In the genomic region with DNA sequence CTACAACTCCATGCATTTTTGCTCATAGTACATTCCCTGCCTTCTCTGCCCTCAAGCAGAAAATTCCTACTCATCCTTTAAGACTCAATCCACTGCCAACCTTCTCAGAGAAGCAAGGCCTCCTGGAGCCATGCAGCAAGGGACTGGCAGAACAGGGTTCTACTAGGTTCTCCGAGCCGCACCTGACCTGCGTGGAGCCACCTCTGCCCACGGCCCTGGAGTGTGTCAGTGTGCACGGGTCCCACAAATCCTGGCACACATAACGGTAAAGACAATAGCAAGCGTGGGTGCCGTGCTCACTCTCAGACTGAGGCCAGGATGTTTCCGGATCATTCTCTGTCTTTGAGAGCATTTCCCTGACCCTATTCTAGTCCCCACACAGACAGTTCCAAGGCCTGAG, we compare ENCODE assay signal across 38 cellular contexts. TPM values are rescaled to one million over a fixed set of nuclear protein-coding genes. Genes with fewer than 3 reads are reported as not detected.
"Had no signal": no experiment of that assay in that cellular context is flagged by ENCODE, and none has a peak within 500 bp of the region (broad histone marks: within the 10 kb centered on the region; RNA-seq: fewer than 3 reads in every experiment).

No MANE protein-coding gene starts in this region.

- H3K9me3 Mint-ChIP-seq: activated CD4-positive, alpha-beta memory T cell treated with anti-CD3 and anti-CD28 coated beads for 36 hours; activated CD4-positive, alpha-beta T cell treated with anti-CD3 and anti-CD28 coated beads, Interleukin-2, amount 10 ng/mL, durations not matched to agents 24 days and 14 days; activated naive CD4-positive, alpha-beta T cell treated with anti-CD3 and anti-CD28 coated beads for 36 hours; activated naive CD4-positive, alpha-beta T cell treated with anti-CD3 and anti-CD28 coated beads, Interleukin-2, amount 50 U/mL, for 24 hours; activated naive CD8-positive, alpha-beta T cell treated with anti-CD3 and anti-CD28 coated beads for 36 hours; activated naive CD8-positive, alpha-beta T cell treated with anti-CD3 and anti-CD28 coated beads, Interleukin-2, amount 50 U/mL, for 24 hours; activated T-helper 1 cell treated with anti-CD3 and anti-CD28 coated beads, Interleukin-12 subunit alpha, Interleukin-12 subunit beta, Interleukin-2, Interleukin-4 antibody, amounts not matched to agents 30 ng/mL and 10 ng/mL and 1 ng/mL, durations not matched to agents 14 hours and 24 hours and 36 hours; activated T-helper 2 cell treated with anti-CD3 and anti-CD28 coated beads, Interferon-gamma antibody, Interleukin-2, Interleukin-4, amounts not matched to agents 10 μg/mL and 5 μg/mL and 100 μg/mL, durations not matched to agents 14 hours and 24 hours and 36 hours had no signal

- H3K9me3 ChIP-seq: adrenal gland, ascending aorta, colonic mucosa, esophagus squamous epithelium, gastroesophageal sphincter had no signal

- H3K4me1 ChIP-seq: adrenal gland, ascending aorta, colonic mucosa, esophagus squamous epithelium, gastroesophageal sphincter had no signal

- H3K27ac ChIP-seq: adrenal gland, ascending aorta, brain microvascular endothelial cell, colonic mucosa, epithelial cell of prostate, esophagus squamous epithelium, gastroesophageal sphincter had no signal

- H3K36me3 ChIP-seq: adrenal gland, ascending aorta, brain microvascular endothelial cell, colonic mucosa, esophagus squamous epithelium, gastroesophageal sphincter had no signal

- ATAC-seq: activated CD4-positive, alpha-beta T cell treated with anti-CD3 and anti-CD28 coated beads for 36 hours; activated CD8-positive, alpha-beta memory T cell treated with anti-CD3 and anti-CD28 coated beads, Interleukin-2, amount 10 ng/mL, durations not matched to agents 7 days and 5 days; activated CD8-positive, alpha-beta T cell treated with anti-CD3 and anti-CD28 coated beads, Interleukin-2, amount 10 ng/mL, durations not matched to agents 7 days and 5 days; activated naive CD8-positive, alpha-beta T cell treated with anti-CD3 and anti-CD28 coated beads, Interleukin-2, amount 50 U/mL, for 24 hours; gastroesophageal sphincter had no signal

- H3K4me3 Mint-ChIP-seq: activated CD4-positive, alpha-beta memory T cell treated with anti-CD3 and anti-CD28 coated beads for 36 hours; activated CD4-positive, alpha-beta T cell treated with anti-CD3 and anti-CD28 coated beads for 36 hours; activated CD4-positive, alpha-beta T cell treated with anti-CD3 and anti-CD28 coated beads, Interleukin-2, amount 10 ng/mL, durations not matched to agents 24 days and 14 days; activated CD8-positive, alpha-beta memory T cell treated with anti-CD3 and anti-CD28 coated beads, Interleukin-2, amount 10 ng/mL, durations not matched to agents 7 days and 5 days; activated CD8-positive, alpha-beta T cell treated with anti-CD3 and anti-CD28 coated beads, Interleukin-2, amount 10 ng/mL, durations not matched to agents 7 days and 5 days; activated naive CD4-positive, alpha-beta T cell treated with anti-CD3 and anti-CD28 coated beads for 36 hours; activated naive CD4-positive, alpha-beta T cell treated with anti-CD3 and anti-CD28 coated beads, Interleukin-2, amount 50 U/mL, for 24 hours; activated naive CD8-positive, alpha-beta T cell treated with anti-CD3 and anti-CD28 coated beads for 36 hours; activated naive CD8-positive, alpha-beta T cell treated with anti-CD3 and anti-CD28 coated beads, Interleukin-2, amount 50 U/mL, for 24 hours; activated T-helper 1 cell treated with anti-CD3 and anti-CD28 coated beads, Interleukin-12 subunit alpha, Interleukin-12 subunit beta, Interleukin-2, Interleukin-4 antibody, amounts not matched to agents 30 ng/mL and 10 ng/mL and 1 ng/mL, durations not matched to agents 14 hours and 24 hours and 36 hours had no signal

- H3K27ac Mint-ChIP-seq: activated CD4-positive, alpha-beta memory T cell treated with anti-CD3 and anti-CD28 coated beads for 36 hours; activated CD4-positive, alpha-beta T cell treated with anti-CD3 and anti-CD28 coated beads for 36 hours; activated CD4-positive, alpha-beta T cell treated with anti-CD3 and anti-CD28 coated beads, Interleukin-2, amount 10 ng/mL, durations not matched to agents 24 days and 14 days; activated CD8-positive, alpha-beta memory T cell treated with anti-CD3 and anti-CD28 coated beads, Interleukin-2, amount 10 ng/mL, durations not matched to agents 7 days and 5 days; activated CD8-positive, alpha-beta T cell treated with anti-CD3 and anti-CD28 coated beads, Interleukin-2, amount 10 ng/mL, durations not matched to agents 7 days and 5 days; activated naive CD4-positive, alpha-beta T cell treated with anti-CD3 and anti-CD28 coated beads for 36 hours; activated naive CD4-positive, alpha-beta T cell treated with anti-CD3 and anti-CD28 coated beads, Interleukin-2, amount 50 U/mL, for 24 hours; activated naive CD8-positive, alpha-beta T cell treated with anti-CD3 and anti-CD28 coated beads for 36 hours; activated naive CD8-positive, alpha-beta T cell treated with anti-CD3 and anti-CD28 coated beads, Interleukin-2, amount 50 U/mL, for 24 hours; activated T-helper 1 cell treated with anti-CD3 and anti-CD28 coated beads, Interleukin-12 subunit alpha, Interleukin-12 subunit beta, Interleukin-2, Interleukin-4 antibody, amounts not matched to agents 30 ng/mL and 10 ng/mL and 1 ng/mL, durations not matched to agents 14 hours and 24 hours and 36 hours; activated T-helper 2 cell treated with anti-CD3 and anti-CD28 coated beads, Interferon-gamma antibody, Interleukin-2, Interleukin-4, amounts not matched to agents 10 μg/mL and 5 μg/mL and 100 μg/mL, durations not matched to agents 14 hours and 24 hours and 36 hours had no signal

- H3K4me3 ChIP-seq: adrenal gland, ascending aorta, colonic mucosa, esophagus squamous epithelium, gastroesophageal sphincter had no signal

- H3K36me3 Mint-ChIP-seq: activated CD4-positive, alpha-beta memory T cell treated with anti-CD3 and anti-CD28 coated beads for 36 hours; activated CD8-positive, alpha-beta memory T cell treated with anti-CD3 and anti-CD28 coated beads, Interleukin-2, amount 10 ng/mL, durations not matched to agents 7 days and 5 days; activated naive CD4-positive, alpha-beta T cell treated with anti-CD3 and anti-CD28 coated beads, Interleukin-2, amount 50 U/mL, for 24 hours; activated naive CD8-positive, alpha-beta T cell treated with anti-CD3 and anti-CD28 coated beads for 36 hours had no signal

- H3K27me3 ChIP-seq: adrenal gland, ascending aorta, brain microvascular endothelial cell had no signal

- H3K4me1 Mint-ChIP-seq: activated CD4-positive, alpha-beta T cell treated with anti-CD3 and anti-CD28 coated beads for 36 hours; activated CD4-positive, alpha-beta T cell treated with anti-CD3 and anti-CD28 coated beads, Interleukin-2, amount 10 ng/mL, durations not matched to agents 24 days and 14 days; activated CD8-positive, alpha-beta memory T cell treated with anti-CD3 and anti-CD28 coated beads, Interleukin-2, amount 10 ng/mL, durations not matched to agents 7 days and 5 days; activated naive CD4-positive, alpha-beta T cell treated with anti-CD3 and anti-CD28 coated beads, Interleukin-2, amount 50 U/mL, for 24 hours; activated naive CD8-positive, alpha-beta T cell treated with anti-CD3 and anti-CD28 coated beads for 36 hours; activated naive CD8-positive, alpha-beta T cell treated with anti-CD3 and anti-CD28 coated beads, Interleukin-2, amount 50 U/mL, for 24 hours had no signal

- DNase-seq: activated CD4-positive, alpha-beta memory T cell treated with anti-CD3 and anti-CD28 coated beads for 36 hours; activated CD4-positive, alpha-beta T cell treated with anti-CD3 and anti-CD28 coated beads for 36 hours; activated CD4-positive, alpha-beta T cell treated with anti-CD3 and anti-CD28 coated beads, Interleukin-2, amount 10 ng/mL, durations not matched to agents 24 days and 14 days; activated CD4-positive, CD25-positive, alpha-beta regulatory T cell; activated CD4-positive, CD25-positive, alpha-beta regulatory T cell treated with anti-CD3 and anti-CD28 coated beads, Interleukin-2, amount 50 U/mL, for 72 hours; activated CD8-positive, alpha-beta memory T cell treated with anti-CD3 and anti-CD28 coated beads, Interleukin-2, amount 10 ng/mL, durations not matched to agents 7 days and 5 days; activated CD8-positive, alpha-beta memory T cell treated with anti-CD3 and anti-CD28 coated beads, Interleukin-2, amount 50 U/mL, for 4 hours; activated CD8-positive, alpha-beta T cell treated with anti-CD3 and anti-CD28 coated beads, Interleukin-2, amount 10 ng/mL, durations not matched to agents 7 days and 5 days; activated effector memory CD4-positive, alpha-beta T cell treated with anti-CD3 and anti-CD28 coated beads, Interleukin-2, amount 50 U/mL, for 16 hours; activated naive CD4-positive, alpha-beta T cell treated with anti-CD3 and anti-CD28 coated beads for 36 hours; activated naive CD8-positive, alpha-beta T cell treated with anti-CD3 and anti-CD28 coated beads for 36 hours; activated naive CD8-positive, alpha-beta T cell treated with anti-CD3 and anti-CD28 coated beads, Interleukin-2, amount 50 U/mL, for 24 hours; activated T-cell treated with anti-CD3 and anti-CD28 coated beads, Interleukin-2, amount 50 U/mL, for 1 hour; activated T-cell treated with anti-CD3 and anti-CD28 coated beads, Interleukin-2, amount 50 U/mL, for 48 hours; adrenal gland; amygdala; brain microvascular endothelial cell; central memory CD4-positive, alpha-beta T cell; cerebellar nuclear complex; colonic mucosa; effector CD8-positive, alpha-beta T cell; esophagus squamous epithelium; foreskin melanocyte; T-helper 2 cell had no signal

RNA-seq across cellular contexts. Expression of a gene that starts 30.0 kb away (rescaled TPM):
- total RNA-seq: activated CD4-positive, alpha-beta memory T cell treated with anti-CD3 and anti-CD28 coated beads for 36 hours; activated CD4-positive, alpha-beta T cell treated with anti-CD3 and anti-CD28 coated beads for 36 hours; activated CD4-positive, alpha-beta T cell treated with anti-CD3 and anti-CD28 coated beads, Interleukin-2, amount 10 ng/mL, durations not matched to agents 24 days and 14 days; activated CD8-positive, alpha-beta memory T cell treated with anti-CD3 and anti-CD28 coated beads for 36 hours; activated CD8-positive, alpha-beta memory T cell treated with anti-CD3 and anti-CD28 coated beads, Interleukin-2, amount 10 ng/mL, durations not matched to agents 7 days and 5 days; activated CD8-positive, alpha-beta T cell treated with anti-CD3 and anti-CD28 coated beads, Interleukin-2, amount 10 ng/mL, durations not matched to agents 7 days and 5 days; activated naive CD4-positive, alpha-beta T cell treated with anti-CD3 and anti-CD28 coated beads for 36 hours; activated naive CD8-positive, alpha-beta T cell treated with anti-CD3 and anti-CD28 coated beads for 36 hours; activated T-helper 1 cell treated with anti-CD3 and anti-CD28 coated beads, Interleukin-12 subunit alpha, Interleukin-12 subunit beta, Interleukin-2, Interleukin-4 antibody, amounts not matched to agents 30 ng/mL and 10 ng/mL and 1 ng/mL, durations not matched to agents 14 hours and 24 hours and 36 hours; activated T-helper 2 cell treated with anti-CD3 and anti-CD28 coated beads, Interferon-gamma antibody, Interleukin-2, Interleukin-4, amounts not matched to agents 10 μg/mL and 5 μg/mL and 100 μg/mL, durations not matched to agents 14 hours and 24 hours and 36 hours; adrenal gland; ascending aorta; colonic mucosa; dermis microvascular lymphatic vessel endothelial cell; endothelial cell of umbilical vein; fibroblast of lung; fibroblast of villous mesenchyme; glomerular endothelial cell; T-helper 1 cell treated with Interleukin-12 subunit alpha and Interleukin-12 subunit beta and Interleukin-4 antibody, amounts not matched to agents 30 ng/mL and 1 ng/mL, for 36 hours had no signal
- polyA plus RNA-seq: adrenal gland, endothelial cell of umbilical vein, esophagus, fibroblast of lung had no signal
